Comparison of ENCODE assay signal across 15 cellular contexts in genomic region chr1:59670662-59671061, GRCh38.
A peak's percentile ranks its signal among the peaks of the same experiment; 100 is the strongest.
DNase-seq lines count a peak whose midpoint lies in the region; ATAC-seq, FAIRE-seq and TF ChIP-seq lines count a peak whose summit lies in the region.
"Had no signal": no experiment of that assay in that cellular context is flagged by ENCODE, and none has a peak within 500 bp of the region (broad histone marks: within the 10 kb centered on the region; RNA-seq: fewer than 3 reads in every experiment).

No MANE protein-coding gene starts in this region.

- DNase-seq in RWPE2 (ENCODE audit: low spot score): no peak
- DNase-seq in testis: no peak
- no peak for DNase-seq in frontal cortex (ENCODE audit: low spot score in 2 of 2)
- DNase-seq: activated CD4-positive, alpha-beta memory T cell treated with anti-CD3 and anti-CD28 coated beads for 36 hours; activated T-cell treated with anti-CD3 and anti-CD28 coated beads, Interleukin-2, amount 50 U/mL, for 4 hours; central memory CD4-positive, alpha-beta T cell; MG63; NCI-H2029 treated with DMSO at 0.1 percent for 48 hours; NCI-H69; ovary had no signal

- H3K4me1 ChIP-seq in RWPE2 (ENCODE audit: insufficient read depth, poor library complexity, severe bottlenecking): peaks cover 28% of the 10 kb centered on the region
- peaks cover 5 to 9% of the 10 kb centered on the region in 2 donors for H3K4me1 ChIP-seq in mucosa of rectum (ENCODE audit: control insufficient read depth in 2 of 2, insufficient read depth in 2 of 2, low read length in 2 of 2)
- H3K4me1 ChIP-seq in testis: peaks cover 28% of the 10 kb centered on the region

- H3K36me3 ChIP-seq in RWPE2 (ENCODE audit: low read depth): no peaks in the 10 kb centered on the region
- H3K36me3 ChIP-seq in mucosa of rectum (ENCODE audit: control insufficient read depth in 2 of 2, insufficient read depth in 2 of 2, low read length in 2 of 2): no peaks in the 10 kb centered on the region
- no peaks in the 10 kb centered on the region for H3K36me3 ChIP-seq in testis (ENCODE audit: low read depth, missing control alignments)
- H3K36me3 ChIP-seq: MG63, ovary had no signal

- TF ChIP-seq POLR2A in testis (IDR thresholded peaks at IDR 0.05): no peak

- H3K27me3 ChIP-seq in RWPE2 (ENCODE audit: insufficient read depth, poor library complexity, severe bottlenecking) (no peaks in the 10 kb centered on the region), mucosa of rectum (ENCODE audit: control insufficient read depth in 2 of 2, insufficient read depth in 2 of 2, low read length in 2 of 2) (no peaks in the 10 kb centered on the region), testis (no peaks in the 10 kb centered on the region)
- H3K27me3 ChIP-seq: foreskin keratinocyte, MG63, ovary had no signal

- TF ChIP-seq CTCF in RWPE2 (IDR thresholded peaks at IDR 0.05; ENCODE audit: poor library complexity, severe bottlenecking): no peak
- TF ChIP-seq CTCF in testis (IDR thresholded peaks at IDR 0.05): no peak

- no peak for ATAC-seq in RWPE2 (ENCODE audit: low read depth)
- no peak for ATAC-seq in GM18502 (IDR thresholded peaks at IDR 0.05; ENCODE audit: poor library complexity, unreplicated experiment)
- no peak for ATAC-seq in HG03342 (IDR thresholded peaks at IDR 0.05; ENCODE audit: unreplicated experiment)
- ATAC-seq: activated T-cell treated with anti-CD3 and anti-CD28 coated beads, Interleukin-2, amount 50 U/mL, for 4 hours; foreskin keratinocyte had no signal

- H3K9ac ChIP-seq in mucosa of rectum (ENCODE audit: low read depth in 1 of 2, low read length in 2 of 2): no peak overlapping the region

- 70 to 85% methylated on average over 1 of the region's 1 CpG for WGBS in testis, 2 donors

- H3K27ac ChIP-seq in RWPE2 (ENCODE audit: poor library complexity, severe bottlenecking): peak overlapping the region; percentile 16
- peak overlapping the region; percentile 50 for H3K27ac ChIP-seq in cingulate gyrus (ENCODE audit: low read depth, low read length)
- H3K27ac ChIP-seq in mucosa of rectum (ENCODE audit: low read depth in 2 of 2, low read length in 2 of 2): peak overlapping the region; percentile 1 to 45
- peak overlapping the region; percentile 60 to 68 for H3K27ac ChIP-seq in testis
- H3K27ac ChIP-seq: foreskin keratinocyte, ovary had no signal

- peaks cover 3% of the 10 kb centered on the region for H3K9me3 ChIP-seq in RWPE2 (ENCODE audit: severe bottlenecking)
- H3K9me3 ChIP-seq in mucosa of rectum (ENCODE audit: control insufficient read depth in 2 of 2, low read length in 2 of 2): no peaks in the 10 kb centered on the region
- H3K9me3 ChIP-seq in testis: no peaks in the 10 kb centered on the region
- H3K9me3 ChIP-seq: ovary had no signal

- FAIRE-seq in frontal cortex (lab: Jason Lieb, UNC): no peak

- H3K4me3 ChIP-seq in RWPE2 (ENCODE audit: severe bottlenecking) (no peak overlapping the region), mucosa of rectum (ENCODE audit: low read length in 2 of 2) (no peak overlapping the region), testis (no peak overlapping the region)
- H3K4me3 ChIP-seq: MG63, ovary had no signal

- intact Hi-C loops in testis (cut with DNase I; ENCODE audit: low total_unique reads): no loop called here
